In the genomic region with DNA sequence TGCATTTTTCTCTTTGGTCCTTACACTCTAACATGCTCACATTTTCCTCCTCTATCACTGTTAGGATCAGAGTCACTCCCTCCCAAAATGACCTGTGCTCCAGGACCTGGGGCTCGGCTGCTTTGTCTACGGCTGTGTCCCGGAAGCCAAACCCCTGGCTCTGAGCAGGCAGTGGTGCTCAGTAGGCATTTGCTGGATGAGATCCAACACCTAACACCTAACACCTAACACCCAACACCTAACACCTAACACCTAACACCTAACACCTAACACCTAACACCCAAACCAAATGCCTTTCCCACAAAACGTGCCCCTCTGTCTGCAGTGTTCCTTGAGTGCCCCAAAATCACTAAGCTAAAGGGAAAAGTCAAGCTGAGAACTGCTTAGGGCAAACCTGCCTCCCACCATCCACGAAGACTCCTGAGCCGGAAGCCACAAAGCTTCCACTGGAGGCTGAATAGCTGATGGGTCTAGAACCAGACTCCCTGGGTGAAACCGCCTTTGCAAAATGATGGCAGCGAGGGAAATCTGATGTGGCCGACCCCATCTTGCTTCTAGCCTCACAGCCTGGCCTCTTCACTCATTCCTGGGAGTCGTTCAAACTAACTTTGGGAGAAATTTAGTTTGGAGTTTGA, we compare ENCODE assay signal across 22 cellular contexts. TPM values are rescaled to one million over a fixed set of nuclear protein-coding genes. Genes with fewer than 3 reads are reported as not detected.
DNase-seq lines count a peak whose midpoint lies in the region; ATAC-seq, FAIRE-seq and TF ChIP-seq lines count a peak whose summit lies in the region.
"Had no signal": no experiment of that assay in that cellular context is flagged by ENCODE, and none has a peak within 500 bp of the region (broad histone marks: within the 10 kb centered on the region; RNA-seq: fewer than 3 reads in every experiment).

No MANE protein-coding gene starts in this region.

- peaks cover 14% of the 10 kb centered on the region for H3K36me3 ChIP-seq in astrocyte (ENCODE audit: insufficient read depth, low read length)
- peaks cover 19 to 34% of the 10 kb centered on the region in 2 experiments for H3K36me3 ChIP-seq in mesenchymal stem cell (ENCODE audit: control insufficient read depth in 1 of 2, insufficient read depth in 2 of 2, low read depth in 1 of 2, low read length in 2 of 2)

- H3K4me3 ChIP-seq in astrocyte (ENCODE audit: insufficient read depth, low read depth, low read length), result no peak overlapping the region
- no peak overlapping the region for H3K4me3 ChIP-seq in mesenchymal stem cell (ENCODE audit: insufficient read depth in 1 of 2, low read depth in 1 of 2, low read length in 2 of 2)
- H3K4me3 ChIP-seq: skin epidermis, vagina had no signal

- no peak overlapping the region for H2BK5ac ChIP-seq in mesenchymal stem cell (ENCODE audit: low read depth, low read length, poor library complexity, severe bottlenecking)

- H3K4me2 ChIP-seq in astrocyte (ENCODE audit: low read length) (no peak overlapping the region), mesenchymal stem cell (ENCODE audit: low read length, poor library complexity, severe bottlenecking) (no peak overlapping the region)

- H3K36me3 Mint-ChIP-seq in astrocyte (ENCODE audit: low read depth, unreplicated experiment), result peaks cover 16% of the 10 kb centered on the region

- WGBS in mesenchymal stem cell, result 55% methylated on average over 7 of the region's 10 CpGs

- H3K4me3 Mint-ChIP-seq in astrocyte (ENCODE audit: unreplicated experiment), result peak overlapping the region; percentile 61
- H3K4me3 Mint-ChIP-seq: CD14-positive monocyte had no signal

- ATAC-seq in left cardiac atrium (no peak), left ventricle myocardium superior (no peak), HG02642 (IDR thresholded peaks at IDR 0.05; ENCODE audit: poor library complexity, unreplicated experiment) (no peak), HG02610 (IDR thresholded peaks at IDR 0.05; ENCODE audit: unreplicated experiment) (no peak)

- peak overlapping the region; percentile 97 for H4K91ac ChIP-seq in mesenchymal stem cell (ENCODE audit: low read length)

- H3K4ac ChIP-seq in mesenchymal stem cell (ENCODE audit: low read depth in 1 of 2, low read length in 2 of 2), result no peak overlapping the region

- H2BK12ac ChIP-seq in mesenchymal stem cell (ENCODE audit: low read length in 2 of 2), result no peak overlapping the region

- no peak overlapping the region for H2BK120ac ChIP-seq in mesenchymal stem cell (ENCODE audit: low read depth, low read length)

- no peak for TF ChIP-seq POLR2A in GM12892 (IDR thresholded peaks at IDR 0.05; ENCODE audit: low read depth, low read length)

- no peak overlapping the region for H3K14ac ChIP-seq in mesenchymal stem cell (ENCODE audit: low read length in 2 of 2)

- H3K9me3 Mint-ChIP-seq in astrocyte (ENCODE audit: unreplicated experiment), result peaks cover 2% of the 10 kb centered on the region
- H3K9me3 Mint-ChIP-seq: CD14-positive monocyte had no signal

- H3K4me1 ChIP-seq in astrocyte (ENCODE audit: insufficient read depth, low read length), result peaks cover 14% of the 10 kb centered on the region
- peaks cover 15% of the 10 kb centered on the region for H3K4me1 ChIP-seq in mesenchymal stem cell (ENCODE audit: control insufficient read depth, insufficient read depth, low read depth, low read length)

- H2AK5ac ChIP-seq in mesenchymal stem cell (ENCODE audit: low read length, severe bottlenecking), result no peak overlapping the region

- peaks cover 3% of the 10 kb centered on the region for H3K79me1 ChIP-seq in mesenchymal stem cell (replicated peaks; ENCODE audit: low read length, poor library complexity, severe bottlenecking)

- FAIRE-seq in astrocyte (lab: Jason Lieb, UNC) (no peak), GM12892 (lab: Jason Lieb, UNC) (no peak)
- FAIRE-seq: endometrium, keratinocyte had no signal

- H2BK15ac ChIP-seq in mesenchymal stem cell (ENCODE audit: low read depth, poor library complexity, severe bottlenecking), result no peak overlapping the region

- TF ChIP-seq CTCF in astrocyte (IDR thresholded peaks at IDR 0.05; ENCODE audit: insufficient read depth, low read depth, low read length), result no peak

- no peaks in the 10 kb centered on the region for H3K79me2 ChIP-seq in astrocyte (ENCODE audit: insufficient read depth, low read length)

- H4K20me1 ChIP-seq in astrocyte (ENCODE audit: insufficient read depth, low read length), result peaks cover 8% of the 10 kb centered on the region

- H3K27me3 Mint-ChIP-seq in astrocyte (ENCODE audit: low read depth, unreplicated experiment), result no peaks in the 10 kb centered on the region

- H3K18ac ChIP-seq in mesenchymal stem cell (ENCODE audit: low read depth in 1 of 2, low read length in 2 of 2), result no peak overlapping the region

- H3K9ac ChIP-seq in astrocyte (ENCODE audit: low read length), result no peak overlapping the region
- H3K9ac ChIP-seq in mesenchymal stem cell (ENCODE audit: low read length), result peak overlapping the region; percentile 43

- H3K27ac Mint-ChIP-seq in astrocyte (ENCODE audit: unreplicated experiment), result no peak overlapping the region

- H3K23ac ChIP-seq in mesenchymal stem cell (ENCODE audit: low read length in 2 of 2), result no peak overlapping the region

- intact Hi-C loops in left cardiac atrium (cut with DNase I) (no loop called here), left ventricle myocardium superior (cut with micrococcal nuclease) (no loop called here)

- no peak overlapping the region for H3K27ac ChIP-seq in astrocyte (ENCODE audit: low read depth, low read length)
- no peak overlapping the region for H3K27ac ChIP-seq in mesenchymal stem cell (ENCODE audit: low read length, poor library complexity, severe bottlenecking)
- H3K27ac ChIP-seq: skin epidermis, vagina had no signal

- H3K27me3 ChIP-seq in astrocyte (ENCODE audit: insufficient read depth, low read length) (no peaks in the 10 kb centered on the region), mesenchymal stem cell (ENCODE audit: control insufficient read depth in 1 of 2, insufficient read depth in 1 of 2, low read length in 2 of 2) (no peaks in the 10 kb centered on the region)
- H3K27me3 ChIP-seq: vagina had no signal

- H3K9me3 ChIP-seq in astrocyte (ENCODE audit: insufficient read depth, low read depth, low read length) (peaks cover 5% of the 10 kb centered on the region), mesenchymal stem cell (ENCODE audit: control insufficient read depth, low read length) (no peaks in the 10 kb centered on the region)
- H3K9me3 ChIP-seq: vagina had no signal

- peak overlapping the region; percentile 61 for H4K8ac ChIP-seq in mesenchymal stem cell (ENCODE audit: low read length)

- DNase-seq in left cardiac atrium (peak; percentile 10), left ventricle myocardium superior (no peak), astrocyte (ENCODE audit: low read depth) (no peak), mesenchymal stem cell (no peak), NCI-H748 treated with DMSO at 0.1 percent for 48 hours (lab: John Stamatoyannopoulos, UW) (no peak), GM12892 (ENCODE audit: insufficient read length) (no peak)
- DNase-seq: activated CD4-positive, alpha-beta T cell treated with anti-CD3 and anti-CD28 coated beads for 4 hours; aorta; DMS53; HCEC 1CT; NCI-H1436; NCI-H2171 treated with DMSO at 0.1 percent for 48 hours; NCI-H82; RPMI8226; stimulated activated CD4-positive, alpha-beta T cell treated with anti-CD3 and anti-CD28 coated beads, Interleukin-4, amount 100 ng/mL, for 24 hours had no signal

- H2AFZ ChIP-seq in astrocyte (ENCODE audit: low read depth, low read length) (no peak overlapping the region), mesenchymal stem cell (ENCODE audit: low read depth, low read length) (no peak overlapping the region)

- peaks cover 18% of the 10 kb centered on the region for H3K4me1 Mint-ChIP-seq in astrocyte (ENCODE audit: low read depth, unreplicated experiment)
- H3K4me1 Mint-ChIP-seq: CD14-positive monocyte had no signal

RNA-seq across cellular contexts. Expression of a gene that starts 29.2 kb away (rescaled TPM):
- total RNA-seq in left cardiac atrium (100 to 1,000 TPM; 395 to 505 TPM), left ventricle myocardium superior (467 TPM), astrocyte (352 and 428 TPM in 2 replicates)
- polyA plus RNA-seq in mesenchymal stem cell (2013, experiment 1 of 2), result 430 TPM
- polyA plus RNA-seq in mesenchymal stem cell (2013, experiment 2 of 2), result 432 TPM
- 842 TPM for polyA plus RNA-seq in GM12892 (2012; ENCODE audit: missing spikeins)
